26 cellular contexts compared by ENCODE assay signal in genomic region chr14:105204931-105205717, GRCh38. TPM values are rescaled to one million over a fixed set of nuclear protein-coding genes. Genes with fewer than 3 reads are reported as not detected.
DNase-seq lines count a peak whose midpoint lies in the region; ATAC-seq, FAIRE-seq and TF ChIP-seq lines count a peak whose summit lies in the region.
"Had no signal": no experiment of that assay in that cellular context is flagged by ENCODE, and none has a peak within 500 bp of the region (broad histone marks: within the 10 kb centered on the region; RNA-seq: fewer than 3 reads in every experiment).

No MANE protein-coding gene starts in this region.

- no peak overlapping the region for H2BK120ac ChIP-seq in mesenchymal stem cell (ENCODE audit: low read depth, low read length)

- TF ChIP-seq RAD21 in liver (IDR thresholded peaks at IDR 0.05) (no peak), HepG2 (CRISPR knock-in tag; IDR thresholded peaks at IDR 0.05) (no peak)

- CTCF ChIA-PET in HepG2 (lab: Yijun Ruan, JAX; ENCODE audit: low intra/inter-chr PET ratio, low total read pairs) = no interaction called here

- no peaks in the 10 kb centered on the region; the same call in 1 of the 2 replicates for H4K20me1 ChIP-seq in HepG2 (ENCODE audit: insufficient read depth, low read length)

- POLR2A ChIA-PET in HepG2 (lab: Yijun Ruan, JAX) = no interaction called here

- H3K4me3 ChIP-seq in liver (ENCODE audit: low read depth in 1 of 3, low read length in 3 of 3) (no peak overlapping the region), HepG2 (replicated peaks in 1 of 3; ENCODE audit: insufficient read depth in 1 of 3, low read depth in 2 of 3, low read length in 3 of 3) (no peak overlapping the region), body of pancreas (no peak overlapping the region), mesenchymal stem cell (ENCODE audit: insufficient read depth in 1 of 2, low read depth in 1 of 2, low read length in 2 of 2) (no peak overlapping the region), brain microvascular endothelial cell (ENCODE audit: low read depth, low read length) (no peak overlapping the region)
- H3K4me3 ChIP-seq: HAP-1, lung, prostate gland had no signal

- no peak for TF ChIP-seq CTCF in liver (IDR thresholded peaks at IDR 0.05; ENCODE audit: low read depth, low read length, missing input control)
- no peak for TF ChIP-seq CTCF in HepG2 (CRISPR knock-in tag; IDR thresholded peaks at IDR 0.05)
- TF ChIP-seq CTCF in body of pancreas (IDR thresholded peaks at IDR 0.05) = no peak
- no peak for TF ChIP-seq CTCF in brain microvascular endothelial cell (IDR thresholded peaks at IDR 0.05; ENCODE audit: low read depth, low read length, missing control alignments)

- H3K27me3 ChIP-seq in liver (ENCODE audit: control insufficient read depth in 4 of 4, insufficient read depth in 4 of 4, low read length in 3 of 4) = no peaks in the 10 kb centered on the region
- peaks cover 1 to 23% of the 10 kb centered on the region in 2 experiments; a peak in 3 of 5 replicates for H3K27me3 ChIP-seq in HepG2 (ENCODE audit: control insufficient read depth in 1 of 2, insufficient read depth in 2 of 2, low read length in 2 of 2)
- peaks cover 0 to 14% of the 10 kb centered on the region in 2 donors for H3K27me3 ChIP-seq in body of pancreas
- peaks cover 0 to 24% of the 10 kb centered on the region in 2 experiments for H3K27me3 ChIP-seq in mesenchymal stem cell (ENCODE audit: control insufficient read depth in 1 of 2, insufficient read depth in 1 of 2, low read length in 2 of 2)
- no peaks in the 10 kb centered on the region for H3K27me3 ChIP-seq in brain microvascular endothelial cell (replicated peaks)

- in situ Hi-C loops in HepG2 (cut with HindIII; ENCODE audit: extremely low pct_ligation_motif_present, low pct_unique_long_range_greater_than_20kb) (loop anchor here (5.0 kb wide), 1 partner anchor 77 kb away; no protein-coding TSS in a partner anchor), brain microvascular endothelial cell (cut with HindIII; ENCODE audit: low pct_ligation_motif_present, low sequenced_read_pairs) (no loop called here)

- H2BK5ac ChIP-seq in mesenchymal stem cell (ENCODE audit: low read depth, low read length, poor library complexity, severe bottlenecking) = no peak overlapping the region

- no peak overlapping the region for H3K14ac ChIP-seq in mesenchymal stem cell (ENCODE audit: low read length in 2 of 2)

- no peaks in the 10 kb centered on the region for H3K79me1 ChIP-seq in mesenchymal stem cell (replicated peaks; ENCODE audit: low read length, poor library complexity, severe bottlenecking)

- H4K8ac ChIP-seq in mesenchymal stem cell (ENCODE audit: low read length) = peak overlapping the region; percentile 42

- H2BK12ac ChIP-seq in mesenchymal stem cell (ENCODE audit: low read length in 2 of 2) = no peak overlapping the region

- no peak overlapping the region for H2AFZ ChIP-seq in HepG2 (ENCODE audit: low read length)
- no peak overlapping the region for H2AFZ ChIP-seq in mesenchymal stem cell (ENCODE audit: low read depth, low read length)

- no peak overlapping the region for H3K4ac ChIP-seq in mesenchymal stem cell (ENCODE audit: low read depth in 1 of 2, low read length in 2 of 2)

- H3K23ac ChIP-seq in mesenchymal stem cell (ENCODE audit: low read length in 2 of 2) = no peak overlapping the region

- no peaks in the 10 kb centered on the region for H3K9me3 ChIP-seq in liver (ENCODE audit: control insufficient read depth in 4 of 4, low read length in 3 of 4)
- no peaks in the 10 kb centered on the region for H3K9me3 ChIP-seq in HepG2 (ENCODE audit: low read length)
- no peaks in the 10 kb centered on the region for H3K9me3 ChIP-seq in body of pancreas
- H3K9me3 ChIP-seq in mesenchymal stem cell (ENCODE audit: control insufficient read depth, low read length) = no peaks in the 10 kb centered on the region
- H3K9me3 ChIP-seq: HAP-1, prostate gland had no signal

- ATAC-seq in HepG2 = no peak
- no peak for ATAC-seq in body of pancreas
- ATAC-seq: activated CD4-positive, CD25-positive, alpha-beta regulatory T cell treated with anti-CD3 and anti-CD28 coated beads, Interleukin-2, amount 50 U/mL, for 24 hours; activated CD8-positive, alpha-beta T cell treated with anti-CD3 and anti-CD28 coated beads for 36 hours; activated naive CD8-positive, alpha-beta T cell treated with anti-CD3 and anti-CD28 coated beads, Interleukin-2, amount 50 U/mL, for 24 hours had no signal

- FAIRE-seq in HepG2 (lab: Jason Lieb, UNC) = no peak
- FAIRE-seq: D721Med, small intestine, TTC549 had no signal

- no peaks in the 10 kb centered on the region for H3K79me2 ChIP-seq in HepG2 (ENCODE audit: insufficient read depth, low read length)

- TF ChIP-seq POLR2A in HepG2 (IDR thresholded peaks at IDR 0.05; ENCODE audit: insufficient read depth in 1 of 2, low read depth in 2 of 2, low read length in 2 of 2) (no peak), body of pancreas (IDR thresholded peaks at IDR 0.05) (no peak)

- DNase-seq in HepG2 (ENCODE audit: low spot score) (no peak), body of pancreas (peak in 1 of 4 donors; percentile 24), mesenchymal stem cell (no peak), NCI-H1694 treated with DMSO at 0.1 percent for 48 hours (lab: John Stamatoyannopoulos, UW) (no peak), OCI-M1 (lab: John Stamatoyannopoulos, UW) (no peak), brain microvascular endothelial cell (no peak)
- DNase-seq in stimulated activated CD4-positive, alpha-beta T cell treated with anti-CD3 and anti-CD28 coated beads, Interleukin-1b, Interleukin-23, amount 100 ng/mL, for 48 hours = no peak
- DNase-seq: activated CD8-positive, alpha-beta T cell treated with anti-CD3 and anti-CD28 coated beads for 36 hours; activated gamma-delta T cell; activated naive CD8-positive, alpha-beta T cell treated with anti-CD3 and anti-CD28 coated beads, Interleukin-2, amount 50 U/mL, for 24 hours; activated T-cell treated with anti-CD3 and anti-CD28 coated beads for 4 hours; EL; NCI-H1092 treated with DMSO at 0.1 percent for 48 hours; NCI-H2029; NCI-H345; nephron progenitor cell; stimulated activated CD4-positive, alpha-beta T cell treated with anti-CD3 and anti-CD28 coated beads, Interleukin-2, amount 100 ng/mL, for 24 hours had no signal

- H2BK15ac ChIP-seq in mesenchymal stem cell (ENCODE audit: low read depth, poor library complexity, severe bottlenecking) = no peak overlapping the region

- no peak overlapping the region for H3K18ac ChIP-seq in mesenchymal stem cell (ENCODE audit: low read depth in 1 of 2, low read length in 2 of 2)

- no peak for TF ChIP-seq EP300 in HepG2 (IDR thresholded peaks at IDR 0.05; ENCODE audit: low read depth in 2 of 2, low read length in 2 of 2)
- TF ChIP-seq EP300 in HepG2 (CRISPR knock-in tag; IDR thresholded peaks at IDR 0.05; ENCODE audit: borderline replicate concordance) = no peak

- H3K36me3 ChIP-seq in liver (ENCODE audit: control insufficient read depth in 4 of 4, insufficient read depth in 3 of 4, low read depth in 1 of 4, low read length in 3 of 4) (peaks cover 0 to 3% (median under 1%) of the 10 kb centered on the region in 4 donors), HepG2 (replicated peaks in 1 of 2; ENCODE audit: control insufficient read depth in 1 of 2, insufficient read depth in 2 of 2, low read length in 2 of 2) (no peaks in the 10 kb centered on the region; a peak in 1 of 5 replicates), body of pancreas (replicated peaks in 1 of 2; ENCODE audit: insufficient read depth in 1 of 2, low read depth in 2 of 2) (no peaks in the 10 kb centered on the region), mesenchymal stem cell (ENCODE audit: control insufficient read depth in 1 of 2, insufficient read depth in 2 of 2, low read depth in 1 of 2, low read length in 2 of 2) (peaks cover 2 to 28% of the 10 kb centered on the region in 2 experiments), brain microvascular endothelial cell (replicated peaks) (peaks cover 4% of the 10 kb centered on the region)
- H3K36me3 ChIP-seq: prostate gland had no signal

- H3K9ac ChIP-seq in liver (ENCODE audit: low read depth in 1 of 2, low read length in 2 of 2) (no peak overlapping the region), HepG2 (ENCODE audit: insufficient read depth, low read depth, low read length) (no peak overlapping the region), mesenchymal stem cell (ENCODE audit: low read length) (no peak overlapping the region)

- H3K4me1 ChIP-seq in liver (ENCODE audit: control insufficient read depth in 4 of 4, insufficient read depth in 4 of 4, low read length in 3 of 4) = peaks cover 12 to 29% (median 23%) of the 10 kb centered on the region in 4 donors
- H3K4me1 ChIP-seq in HepG2 (ENCODE audit: insufficient read depth, low read length) = peaks cover 16% of the 10 kb centered on the region; the same call in 1 of the 2 replicates
- peaks cover 49% of the 10 kb centered on the region for H3K4me1 ChIP-seq in body of pancreas
- H3K4me1 ChIP-seq in mesenchymal stem cell (ENCODE audit: control insufficient read depth, insufficient read depth, low read depth, low read length) = peaks cover 24% of the 10 kb centered on the region
- H3K4me1 ChIP-seq: HAP-1, prostate gland had no signal

- H3K4me2 ChIP-seq in HepG2 (ENCODE audit: low read depth, low read length) = no peak overlapping the region
- H3K4me2 ChIP-seq in mesenchymal stem cell (ENCODE audit: low read length, poor library complexity, severe bottlenecking) = no peak overlapping the region

- H2AK5ac ChIP-seq in mesenchymal stem cell (ENCODE audit: low read length, severe bottlenecking) = no peak overlapping the region

- H3K27ac ChIP-seq in liver (ENCODE audit: low read depth in 1 of 2, low read length in 2 of 2) = peak overlapping the region; percentile 71 to 77
- no peak overlapping the region for H3K27ac ChIP-seq in HepG2 (ENCODE audit: extremely low read length, insufficient read depth, low read length)
- H3K27ac ChIP-seq in body of pancreas = peak overlapping the region; percentile 46 to 56 (median 55)
- H3K27ac ChIP-seq in mesenchymal stem cell (ENCODE audit: low read length, poor library complexity, severe bottlenecking) = no peak overlapping the region
- H3K27ac ChIP-seq in brain microvascular endothelial cell = no peak overlapping the region
- H3K27ac ChIP-seq: C4-2B, prostate gland had no signal

- WGBS in liver = 55% methylated on average over 22 of the region's 22 CpGs
- WGBS in HepG2 (ENCODE audit: low lambda C conversion rate) = no CpG with 5 or more reads among the region's 22 CpGs
- WGBS in body of pancreas, 2 donors = 20 to 47% methylated on average over 1 to 22 of the region's 22 CpGs
- WGBS in mesenchymal stem cell = 82% methylated on average over 20 of the region's 22 CpGs

- peak overlapping the region; percentile 43 for H4K91ac ChIP-seq in mesenchymal stem cell (ENCODE audit: low read length)

- intact Hi-C loops in HepG2 (cut with micrococcal nuclease; ENCODE audit: unreplicated experiment) (no loop called here), body of pancreas (cut with DNase I) (loop anchor here (5.0 kb wide), 2 partner anchors 77 to 142 kb away; no protein-coding TSS in a partner anchor)

- no TSS peak for BruUV-seq in HepG2 (replicated peaks; lab: Mats Ljungman, UMichigan)

RNA-seq across cellular contexts. Expression of gene NUDT14, which starts 24.0 kb away (rescaled TPM):
- total RNA-seq in liver (1 to 10 TPM; 3.8 to 4.8 TPM), HepG2 (2016; rRNA removed; fragmentation: Illumina TruSeq; extraction: Trizol) (4.0 and 5.8 TPM in 2 replicates), body of pancreas (10 to 100 TPM; 28.8 to 66.9 TPM)
- polyA plus RNA-seq in liver (10 to 100 TPM; 11.1 to 24.2 TPM), HepG2 (2011; rRNA removed) (6.1 and 6.7 TPM in 2 replicates)
- 9.0 and 9.9 TPM in 2 replicates for total RNA-seq in HepG2 (2016; cell fraction: cytosol; rRNA removed; fragmentation: Illumina TruSeq; extraction: Trizol; ENCODE audit: low read depth)
- 4.4 and 5.8 TPM in 2 replicates for total RNA-seq in HepG2 (2016; cell fraction: insoluble cytoplasmic fraction; rRNA removed; fragmentation: Illumina TruSeq; extraction: Trizol)
- total RNA-seq in HepG2 (2016; cell fraction: membrane; rRNA removed; fragmentation: Illumina TruSeq; extraction: Trizol) = 7.1 and 10.6 TPM in 2 replicates
- 2.4 and 2.7 TPM in 2 replicates for total RNA-seq in HepG2 (2016; cell fraction: nucleus; rRNA removed; fragmentation: Illumina TruSeq; extraction: Trizol)
- polyA plus RNA-seq in HepG2 (2011; cell fraction: cytosol; rRNA removed) = 5.7 and 9.2 TPM in 2 replicates
- 5.6 and 6.5 TPM in 2 replicates for polyA plus RNA-seq in HepG2 (2011; cell fraction: nucleus; rRNA removed)
- 4.5 and 5.4 TPM in 2 replicates for polyA plus RNA-seq in HepG2 (2012)
- 11.3 and 13.8 TPM in 2 replicates for polyA plus RNA-seq in HepG2 (2016; cell fraction: cytosol; fragmentation: Illumina TruSeq; extraction: Trizol; ENCODE audit: low read depth)
- polyA plus RNA-seq in HepG2 (2016; cell fraction: insoluble cytoplasmic fraction; fragmentation: Illumina TruSeq; extraction: Trizol; ENCODE audit: low read depth) = 4.0 and 5.1 TPM in 2 replicates
- polyA plus RNA-seq in HepG2 (2016; cell fraction: membrane; fragmentation: Illumina TruSeq; extraction: Trizol; ENCODE audit: low read depth) = 7.8 and 10.1 TPM in 2 replicates
- polyA plus RNA-seq in HepG2 (2016; cell fraction: nucleus; fragmentation: Illumina TruSeq; extraction: Trizol; ENCODE audit: insufficient read depth, low read depth) = 5.5 and 5.6 TPM in 2 replicates
- polyA minus RNA-seq in HepG2 (2011; rRNA and poly(A)+ RNA removed; ENCODE audit: low replicate concordance) = 3.5 and 4.3 TPM in 2 replicates
- 1.3 and 3.4 TPM in 2 replicates for polyA minus RNA-seq in HepG2 (2011; cell fraction: cytosol; rRNA and poly(A)+ RNA removed)
- polyA minus RNA-seq in HepG2 (2011; cell fraction: nucleus; rRNA and poly(A)+ RNA removed) = 1.3 and 1.9 TPM in 2 replicates
- polyA plus RNA-seq in mesenchymal stem cell (2013, experiment 1 of 2) = 18.8 TPM
- polyA plus RNA-seq in mesenchymal stem cell (2013, experiment 2 of 2) = 21.0 TPM

RNA-seq across cellular contexts. Expression of gene JAG2, which starts 36.5 kb away (rescaled TPM):
- total RNA-seq in liver = 1 to 10 TPM in 1 of 2 donors, under 1 TPM in 1; 0.33 to 1.0 TPM
- under 1 TPM; 0.24 to 0.75 TPM for polyA plus RNA-seq in liver
- 0.04 TPM in 1 of 2 replicates, not detected in the other for total RNA-seq in HepG2 (2016; rRNA removed; fragmentation: Illumina TruSeq; extraction: Trizol)
- not detected in 2 replicates for total RNA-seq in HepG2 (2016; cell fraction: cytosol; rRNA removed; fragmentation: Illumina TruSeq; extraction: Trizol; ENCODE audit: low read depth)
- not detected in 2 replicates for total RNA-seq in HepG2 (2016; cell fraction: insoluble cytoplasmic fraction; rRNA removed; fragmentation: Illumina TruSeq; extraction: Trizol)
- total RNA-seq in HepG2 (2016; cell fraction: membrane; rRNA removed; fragmentation: Illumina TruSeq; extraction: Trizol) = not detected in 2 replicates
- not detected in 2 replicates for total RNA-seq in HepG2 (2016; cell fraction: nucleus; rRNA removed; fragmentation: Illumina TruSeq; extraction: Trizol)
- polyA plus RNA-seq in HepG2 (2011; rRNA removed) = 0.16 and 0.22 TPM in 2 replicates
- 0.04 and 0.10 TPM in 2 replicates for polyA plus RNA-seq in HepG2 (2011; cell fraction: cytosol; rRNA removed)
- 1.3 and 3.3 TPM in 2 replicates for polyA plus RNA-seq in HepG2 (2011; cell fraction: nucleus; rRNA removed)
- 0.16 TPM in 1 of 2 replicates, not detected in the other for polyA plus RNA-seq in HepG2 (2012)
- polyA plus RNA-seq in HepG2 (2016; cell fraction: cytosol; fragmentation: Illumina TruSeq; extraction: Trizol; ENCODE audit: low read depth) = not detected in 2 replicates
- polyA plus RNA-seq in HepG2 (2016; cell fraction: insoluble cytoplasmic fraction; fragmentation: Illumina TruSeq; extraction: Trizol; ENCODE audit: low read depth) = not detected in 2 replicates
- not detected in 2 replicates for polyA plus RNA-seq in HepG2 (2016; cell fraction: membrane; fragmentation: Illumina TruSeq; extraction: Trizol; ENCODE audit: low read depth)
- polyA plus RNA-seq in HepG2 (2016; cell fraction: nucleus; fragmentation: Illumina TruSeq; extraction: Trizol; ENCODE audit: insufficient read depth, low read depth) = not detected in 2 replicates
- 0.36 and 6.6 TPM in 2 replicates for polyA minus RNA-seq in HepG2 (2011; rRNA and poly(A)+ RNA removed; ENCODE audit: low replicate concordance)
- polyA minus RNA-seq in HepG2 (2011; cell fraction: cytosol; rRNA and poly(A)+ RNA removed) = 0.44 TPM in 1 of 2 replicates, not detected in the other
- polyA minus RNA-seq in HepG2 (2011; cell fraction: nucleus; rRNA and poly(A)+ RNA removed) = 0.13 TPM in 1 of 2 replicates, not detected in the other
- 10 to 100 TPM; 13.5 to 36.3 TPM for total RNA-seq in body of pancreas
- 0.94 TPM for polyA plus RNA-seq in mesenchymal stem cell (2013, experiment 1 of 2)
- 0.81 TPM for polyA plus RNA-seq in mesenchymal stem cell (2013, experiment 2 of 2)

RNA-seq across cellular contexts. Expression of gene BTBD6, which starts 43.2 kb away (rescaled TPM):
- total RNA-seq in liver (10 to 100 TPM; 15.9 to 17.5 TPM), HepG2 (2016; rRNA removed; fragmentation: Illumina TruSeq; extraction: Trizol) (not detected in 2 replicates), body of pancreas (10 to 100 TPM; 13.0 to 22.4 TPM)
- polyA plus RNA-seq in liver (10 to 100 TPM in 1 of 2 donors, 1 to 10 TPM in 1; 5.8 to 18.1 TPM), HepG2 (2011; rRNA removed) (not detected in 2 replicates)
- total RNA-seq in HepG2 (2016; cell fraction: cytosol; rRNA removed; fragmentation: Illumina TruSeq; extraction: Trizol; ENCODE audit: low read depth) = not detected in 2 replicates
- not detected in 2 replicates for total RNA-seq in HepG2 (2016; cell fraction: insoluble cytoplasmic fraction; rRNA removed; fragmentation: Illumina TruSeq; extraction: Trizol)
- not detected in 2 replicates for total RNA-seq in HepG2 (2016; cell fraction: membrane; rRNA removed; fragmentation: Illumina TruSeq; extraction: Trizol)
- not detected in 2 replicates for total RNA-seq in HepG2 (2016; cell fraction: nucleus; rRNA removed; fragmentation: Illumina TruSeq; extraction: Trizol)
- polyA plus RNA-seq in HepG2 (2011; cell fraction: cytosol; rRNA removed) = not detected in 2 replicates
- not detected in 2 replicates for polyA plus RNA-seq in HepG2 (2011; cell fraction: nucleus; rRNA removed)
- polyA plus RNA-seq in HepG2 (2012) = 0.08 and 0.11 TPM in 2 replicates
- not detected in 2 replicates for polyA plus RNA-seq in HepG2 (2016; cell fraction: cytosol; fragmentation: Illumina TruSeq; extraction: Trizol; ENCODE audit: low read depth)
- not detected in 2 replicates for polyA plus RNA-seq in HepG2 (2016; cell fraction: insoluble cytoplasmic fraction; fragmentation: Illumina TruSeq; extraction: Trizol; ENCODE audit: low read depth)
- polyA plus RNA-seq in HepG2 (2016; cell fraction: membrane; fragmentation: Illumina TruSeq; extraction: Trizol; ENCODE audit: low read depth) = not detected in 2 replicates
- not detected in 2 replicates for polyA plus RNA-seq in HepG2 (2016; cell fraction: nucleus; fragmentation: Illumina TruSeq; extraction: Trizol; ENCODE audit: insufficient read depth, low read depth)
- polyA minus RNA-seq in HepG2 (2011; rRNA and poly(A)+ RNA removed; ENCODE audit: low replicate concordance) = 40.4 TPM in 1 of 2 replicates, not detected in the other
- polyA minus RNA-seq in HepG2 (2011; cell fraction: cytosol; rRNA and poly(A)+ RNA removed) = not detected in 2 replicates
- polyA minus RNA-seq in HepG2 (2011; cell fraction: nucleus; rRNA and poly(A)+ RNA removed) = 0.26 TPM in 1 of 2 replicates, not detected in the other
- 21.9 TPM for polyA plus RNA-seq in mesenchymal stem cell (2013, experiment 1 of 2)
- 23.4 TPM for polyA plus RNA-seq in mesenchymal stem cell (2013, experiment 2 of 2)

Comparison
In these comparisons a context has a peak if more than half of its experiments do, and no peak if none do; other contexts are left out.
1. H3K27ac ChIP-seq: peak in liver (2 of 2) and body of pancreas (4 of 4); none in HepG2 (single experiment), mesenchymal stem cell (single experiment) and brain microvascular endothelial cell (single experiment).
2. RNA of gene BTBD6, which starts 43.2 kb away (total RNA-seq): 13.0 to 22.4 TPM in body of pancreas and 15.9 to 17.5 TPM in liver; not detected in HepG2; every median in the first group is over 10 times any median in the second.
3. RNA of gene JAG2, which starts 36.5 kb away (total RNA-seq): 13.5 to 36.3 TPM in body of pancreas; 0.33 to 1.0 TPM in liver and 0.04 TPM in HepG2; every median in the first group is over 4 times any median in the second.